In the genomic region with DNA sequence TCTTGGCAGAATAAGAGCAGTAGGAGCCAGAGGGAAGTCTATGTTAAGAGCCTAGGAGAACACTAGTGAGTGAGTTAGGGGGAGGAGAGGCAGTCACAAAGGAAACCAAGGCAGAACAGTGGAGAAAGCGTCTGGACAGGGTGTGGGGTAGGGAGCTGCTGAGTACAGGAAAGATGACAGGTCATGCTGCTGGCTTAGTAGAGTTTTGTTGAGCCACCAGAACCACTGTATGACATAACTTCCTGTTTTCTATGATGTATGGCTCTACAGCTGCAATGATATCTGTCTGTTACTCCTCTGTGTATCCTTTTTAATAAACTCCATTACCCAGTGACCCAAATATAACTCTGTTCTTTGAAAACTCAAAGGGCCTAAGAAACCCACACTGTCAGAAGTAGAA, we compare ENCODE assay signal across 1 cellular context.
TF ChIP-seq lines count a peak whose summit lies in the region.

No MANE protein-coding gene starts in this region.

TF ChIP-seq in K562, 482 proteins besides CTCF, POLR2A, EP300 and RAD21 (continued from another document):
- TF ChIP-seq FOXJ2 (tag; IDR thresholded peaks at IDR 0.05) (0 out of 2 replicates have a peak, but pooled peaks have one; percentile 19), ZNF589 (CRISPR knock-in tag; IDR thresholded peaks at IDR 0.05; ENCODE audit: low read depth) (no peak), BRD4 (IDR thresholded peaks at IDR 0.05) (no peak), CREB1 (IDR thresholded peaks at IDR 0.05) (peak; percentile 84), CREB1 (CRISPR knock-in tag; IDR thresholded peaks at IDR 0.05) (peak; percentile 84), HDAC2 (IDR thresholded peaks at IDR 0.05) (0 out of 2 replicates have a peak, but pooled peaks have one; percentile 27), CTBP1 (IDR thresholded peaks at IDR 0.05; ENCODE audit: borderline replicate concordance) (0 out of 2 replicates have a peak, but pooled peaks have one; percentile 27), MTA1 (IDR thresholded peaks at IDR 0.05; ENCODE audit: borderline replicate concordance) (0 out of 2 replicates have a peak, but pooled peaks have one; percentile 42), MTA3 (IDR thresholded peaks at IDR 0.05; ENCODE audit: borderline replicate concordance) (0 out of 2 replicates have a peak, but pooled peaks have one; percentile 53), NCOA1 (IDR thresholded peaks at IDR 0.05; ENCODE audit: low read depth) (peak; percentile 66; the same call in 1 of the 2 replicates), ZNF699 (CRISPR knock-in tag; IDR thresholded peaks at IDR 0.05; ENCODE audit: insufficient replicate concordance) (no peak), NCOA2 (IDR thresholded peaks at IDR 0.05; ENCODE audit: partially characterized antibody in 2 of 2) (no peak), JUND (IDR thresholded peaks at IDR 0.05; ENCODE audit: borderline replicate concordance, low read depth, low read length) (peak; percentile 81), JUND (tag; IDR thresholded peaks at IDR 0.05; ENCODE audit: borderline replicate concordance, low read depth, low read length) (peak; percentile 81; the same call in 2 of the 3 replicates), ELF1 (tag; IDR thresholded peaks at IDR 0.05) (no peak), FOXA3 (CRISPR knock-in tag; conservative IDR thresholded peaks at IDR 0.05 in 1 of 2, IDR thresholded peaks at IDR 0.05 in 1 of 2) (no peak), MEF2D (tag; conservative IDR thresholded peaks at IDR 0.05; ENCODE audit: low read depth) (0 out of 2 replicates have a peak, but pooled peaks have one; percentile 19), ZNF197 (CRISPR knock-in tag; IDR thresholded peaks at IDR 0.05; ENCODE audit: low read depth) (0 out of 2 replicates have a peak, but pooled peaks have one; percentile 39), CBX3 (IDR thresholded peaks at IDR 0.05; ENCODE audit: borderline replicate concordance in 1 of 2, low read length in 2 of 2) (peak in 1 of 2 experiments; percentile 13; a peak in 1 of 3 replicates), TOE1 (IDR thresholded peaks at IDR 0.05; ENCODE audit: borderline replicate concordance) (0 out of 2 replicates have a peak, but pooled peaks have one; percentile 31), TOE1 (CRISPR knock-in tag; IDR thresholded peaks at IDR 0.05; ENCODE audit: borderline replicate concordance, low read depth) (no peak), CREM (IDR thresholded peaks at IDR 0.05; ENCODE audit: low read depth) (peak; percentile 95), HNRNPK (IDR thresholded peaks at IDR 0.05; ENCODE audit: low read depth, low read length, poor library complexity, severe bottlenecking) (no peak), GABPB1 (CRISPR knock-in tag; IDR thresholded peaks at IDR 0.05) (peak; percentile 88), FOXM1 (IDR thresholded peaks at IDR 0.05; ENCODE audit: low read depth) (no peak), FOXM1 (CRISPR knock-in tag; IDR thresholded peaks at IDR 0.05; ENCODE audit: low read depth) (no peak), NBN (IDR thresholded peaks at IDR 0.05; ENCODE audit: low read depth) (peak; percentile 60; the same call in 1 of the 2 replicates)
- TF ChIP-seq, protein P1, sequence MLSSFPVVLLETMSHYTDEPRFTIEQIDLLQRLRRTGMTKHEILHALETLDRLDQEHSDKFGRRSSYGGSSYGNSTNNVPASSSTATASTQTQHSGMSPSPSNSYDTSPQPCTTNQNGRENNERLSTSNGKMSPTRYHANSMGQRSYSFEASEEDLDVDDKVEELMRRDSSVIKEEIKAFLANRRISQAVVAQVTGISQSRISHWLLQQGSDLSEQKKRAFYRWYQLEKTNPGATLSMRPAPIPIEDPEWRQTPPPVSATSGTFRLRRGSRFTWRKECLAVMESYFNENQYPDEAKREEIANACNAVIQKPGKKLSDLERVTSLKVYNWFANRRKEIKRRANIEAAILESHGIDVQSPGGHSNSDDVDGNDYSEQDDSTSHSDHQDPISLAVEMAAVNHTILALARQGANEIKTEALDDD (IDR thresholded peaks at IDR 0.05) = 0 out of 2 replicates have a peak, but pooled peaks have one; percentile 62
- TF ChIP-seq, protein P2, sequence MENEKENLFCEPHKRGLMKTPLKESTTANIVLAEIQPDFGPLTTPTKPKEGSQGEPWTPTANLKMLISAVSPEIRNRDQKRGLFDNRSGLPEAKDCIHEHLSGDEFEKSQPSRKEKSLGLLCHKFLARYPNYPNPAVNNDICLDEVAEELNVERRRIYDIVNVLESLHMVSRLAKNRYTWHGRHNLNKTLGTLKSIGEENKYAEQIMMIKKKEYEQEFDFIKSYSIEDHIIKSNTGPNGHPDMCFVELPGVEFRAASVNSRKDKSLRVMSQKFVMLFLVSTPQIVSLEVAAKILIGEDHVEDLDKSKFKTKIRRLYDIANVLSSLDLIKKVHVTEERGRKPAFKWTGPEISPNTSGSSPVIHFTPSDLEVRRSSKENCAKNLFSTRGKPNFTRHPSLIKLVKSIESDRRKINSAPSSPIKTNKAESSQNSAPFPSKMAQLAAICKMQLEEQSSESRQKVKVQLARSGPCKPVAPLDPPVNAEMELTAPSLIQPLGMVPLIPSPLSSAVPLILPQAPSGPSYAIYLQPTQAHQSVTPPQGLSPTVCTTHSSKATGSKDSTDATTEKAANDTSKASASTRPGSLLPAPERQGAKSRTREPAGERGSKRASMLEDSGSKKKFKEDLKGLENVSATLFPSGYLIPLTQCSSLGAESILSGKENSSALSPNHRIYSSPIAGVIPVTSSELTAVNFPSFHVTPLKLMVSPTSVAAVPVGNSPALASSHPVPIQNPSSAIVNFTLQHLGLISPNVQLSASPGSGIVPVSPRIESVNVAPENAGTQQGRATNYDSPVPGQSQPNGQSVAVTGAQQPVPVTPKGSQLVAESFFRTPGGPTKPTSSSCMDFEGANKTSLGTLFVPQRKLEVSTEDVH (IDR thresholded peaks at IDR 0.05; ENCODE audit: low read depth, partially characterized antibody) = peak; percentile 48
- TF ChIP-seq, protein P3, sequence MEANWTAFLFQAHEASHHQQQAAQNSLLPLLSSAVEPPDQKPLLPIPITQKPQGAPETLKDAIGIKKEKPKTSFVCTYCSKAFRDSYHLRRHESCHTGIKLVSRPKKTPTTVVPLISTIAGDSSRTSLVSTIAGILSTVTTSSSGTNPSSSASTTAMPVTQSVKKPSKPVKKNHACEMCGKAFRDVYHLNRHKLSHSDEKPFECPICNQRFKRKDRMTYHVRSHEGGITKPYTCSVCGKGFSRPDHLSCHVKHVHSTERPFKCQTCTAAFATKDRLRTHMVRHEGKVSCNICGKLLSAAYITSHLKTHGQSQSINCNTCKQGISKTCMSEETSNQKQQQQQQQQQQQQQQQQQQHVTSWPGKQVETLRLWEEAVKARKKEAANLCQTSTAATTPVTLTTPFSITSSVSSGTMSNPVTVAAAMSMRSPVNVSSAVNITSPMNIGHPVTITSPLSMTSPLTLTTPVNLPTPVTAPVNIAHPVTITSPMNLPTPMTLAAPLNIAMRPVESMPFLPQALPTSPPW (CRISPR knock-in tag; IDR thresholded peaks at IDR 0.05) = peak; percentile 7; the same call in 1 of the 2 replicates
- TF ChIP-seq, protein P4, sequence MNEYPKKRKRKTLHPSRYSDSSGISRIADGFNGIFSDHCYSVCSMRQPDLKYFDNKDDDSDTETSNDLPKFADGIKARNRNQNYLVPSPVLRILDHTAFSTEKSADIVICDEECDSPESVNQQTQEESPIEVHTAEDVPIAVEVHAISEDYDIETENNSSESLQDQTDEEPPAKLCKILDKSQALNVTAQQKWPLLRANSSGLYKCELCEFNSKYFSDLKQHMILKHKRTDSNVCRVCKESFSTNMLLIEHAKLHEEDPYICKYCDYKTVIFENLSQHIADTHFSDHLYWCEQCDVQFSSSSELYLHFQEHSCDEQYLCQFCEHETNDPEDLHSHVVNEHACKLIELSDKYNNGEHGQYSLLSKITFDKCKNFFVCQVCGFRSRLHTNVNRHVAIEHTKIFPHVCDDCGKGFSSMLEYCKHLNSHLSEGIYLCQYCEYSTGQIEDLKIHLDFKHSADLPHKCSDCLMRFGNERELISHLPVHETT (CRISPR knock-in tag; conservative IDR thresholded peaks at IDR 0.05 in 1 of 2, IDR thresholded peaks at IDR 0.05 in 1 of 2) = 0 out of 4 replicates have a peak, but pooled peaks of 1 of the 2 experiments have one; percentile 6
- TF ChIP-seq, protein P5, sequence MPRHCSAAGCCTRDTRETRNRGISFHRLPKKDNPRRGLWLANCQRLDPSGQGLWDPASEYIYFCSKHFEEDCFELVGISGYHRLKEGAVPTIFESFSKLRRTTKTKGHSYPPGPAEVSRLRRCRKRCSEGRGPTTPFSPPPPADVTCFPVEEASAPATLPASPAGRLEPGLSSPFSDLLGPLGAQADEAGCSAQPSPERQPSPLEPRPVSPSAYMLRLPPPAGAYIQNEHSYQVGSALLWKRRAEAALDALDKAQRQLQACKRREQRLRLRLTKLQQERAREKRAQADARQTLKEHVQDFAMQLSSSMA (CRISPR knock-in tag; IDR thresholded peaks at IDR 0.05) = 0 out of 2 replicates have a peak, but pooled peaks have one; percentile 36
- TF ChIP-seq, protein P6, sequence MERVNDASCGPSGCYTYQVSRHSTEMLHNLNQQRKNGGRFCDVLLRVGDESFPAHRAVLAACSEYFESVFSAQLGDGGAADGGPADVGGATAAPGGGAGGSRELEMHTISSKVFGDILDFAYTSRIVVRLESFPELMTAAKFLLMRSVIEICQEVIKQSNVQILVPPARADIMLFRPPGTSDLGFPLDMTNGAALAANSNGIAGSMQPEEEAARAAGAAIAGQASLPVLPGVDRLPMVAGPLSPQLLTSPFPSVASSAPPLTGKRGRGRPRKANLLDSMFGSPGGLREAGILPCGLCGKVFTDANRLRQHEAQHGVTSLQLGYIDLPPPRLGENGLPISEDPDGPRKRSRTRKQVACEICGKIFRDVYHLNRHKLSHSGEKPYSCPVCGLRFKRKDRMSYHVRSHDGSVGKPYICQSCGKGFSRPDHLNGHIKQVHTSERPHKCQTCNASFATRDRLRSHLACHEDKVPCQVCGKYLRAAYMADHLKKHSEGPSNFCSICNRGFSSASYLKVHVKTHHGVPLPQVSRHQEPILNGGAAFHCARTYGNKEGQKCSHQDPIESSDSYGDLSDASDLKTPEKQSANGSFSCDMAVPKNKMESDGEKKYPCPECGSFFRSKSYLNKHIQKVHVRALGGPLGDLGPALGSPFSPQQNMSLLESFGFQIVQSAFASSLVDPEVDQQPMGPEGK (CRISPR knock-in tag; IDR thresholded peaks at IDR 0.05; ENCODE audit: borderline replicate concordance) = no peak
- TF ChIP-seq, protein P7, sequence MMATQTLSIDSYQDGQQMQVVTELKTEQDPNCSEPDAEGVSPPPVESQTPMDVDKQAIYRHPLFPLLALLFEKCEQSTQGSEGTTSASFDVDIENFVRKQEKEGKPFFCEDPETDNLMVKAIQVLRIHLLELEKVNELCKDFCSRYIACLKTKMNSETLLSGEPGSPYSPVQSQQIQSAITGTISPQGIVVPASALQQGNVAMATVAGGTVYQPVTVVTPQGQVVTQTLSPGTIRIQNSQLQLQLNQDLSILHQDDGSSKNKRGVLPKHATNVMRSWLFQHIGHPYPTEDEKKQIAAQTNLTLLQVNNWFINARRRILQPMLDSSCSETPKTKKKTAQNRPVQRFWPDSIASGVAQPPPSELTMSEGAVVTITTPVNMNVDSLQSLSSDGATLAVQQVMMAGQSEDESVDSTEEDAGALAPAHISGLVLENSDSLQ (IDR thresholded peaks at IDR 0.05) = peak; percentile 80
- TF ChIP-seq, protein P8, sequence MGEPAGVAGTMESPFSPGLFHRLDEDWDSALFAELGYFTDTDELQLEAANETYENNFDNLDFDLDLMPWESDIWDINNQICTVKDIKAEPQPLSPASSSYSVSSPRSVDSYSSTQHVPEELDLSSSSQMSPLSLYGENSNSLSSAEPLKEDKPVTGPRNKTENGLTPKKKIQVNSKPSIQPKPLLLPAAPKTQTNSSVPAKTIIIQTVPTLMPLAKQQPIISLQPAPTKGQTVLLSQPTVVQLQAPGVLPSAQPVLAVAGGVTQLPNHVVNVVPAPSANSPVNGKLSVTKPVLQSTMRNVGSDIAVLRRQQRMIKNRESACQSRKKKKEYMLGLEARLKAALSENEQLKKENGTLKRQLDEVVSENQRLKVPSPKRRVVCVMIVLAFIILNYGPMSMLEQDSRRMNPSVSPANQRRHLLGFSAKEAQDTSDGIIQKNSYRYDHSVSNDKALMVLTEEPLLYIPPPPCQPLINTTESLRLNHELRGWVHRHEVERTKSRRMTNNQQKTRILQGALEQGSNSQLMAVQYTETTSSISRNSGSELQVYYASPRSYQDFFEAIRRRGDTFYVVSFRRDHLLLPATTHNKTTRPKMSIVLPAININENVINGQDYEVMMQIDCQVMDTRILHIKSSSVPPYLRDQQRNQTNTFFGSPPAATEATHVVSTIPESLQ (CRISPR knock-in tag; IDR thresholded peaks at IDR 0.05) = no peak
TF ChIP-seq in K562: peak in this region for 58.
